In genomic region chr4:176436500-176436973, GRCh38 we compare ENCODE assay signal across 9 cellular contexts.
DNase-seq lines count a peak whose midpoint lies in the region; ATAC-seq and TF ChIP-seq lines count a peak whose summit lies in the region.
"Had no signal": no experiment of that assay in that cellular context is flagged by ENCODE, and none has a peak within 500 bp of the region (broad histone marks: within the 10 kb centered on the region; RNA-seq: fewer than 3 reads in every experiment).

No MANE protein-coding gene starts in this region.

- intact Hi-C loops in dorsolateral prefrontal cortex (cut with DNase I), result no loop called here
- intact Hi-C loops in right lobe of liver (cut with DNase I), result no loop called here

- H3K9me3 ChIP-seq in right lobe of liver, result no peaks in the 10 kb centered on the region

- H3K4me3 ChIP-seq in cardiac fibroblast (replicated peaks in 1 of 2; ENCODE audit: low read depth in 2 of 2, low read length in 2 of 2) (no peak overlapping the region), dorsolateral prefrontal cortex (no peak overlapping the region), right lobe of liver (no peak overlapping the region)

- DNase-seq in AG09319 (ENCODE audit: extremely low read depth, low read depth) (peak; percentile 28), HS-5 (ENCODE audit: low read depth) (peak; percentile 83), cardiac fibroblast (ENCODE audit: low read depth in 2 of 2) (peak; percentile 50 to 95), dorsolateral prefrontal cortex (no peak), right lobe of liver (no peak), HK-2 (ENCODE audit: unreplicated experiment) (no peak), NCI-H2171 (lab: John Stamatoyannopoulos, UW) (no peak)
- DNase-seq: NCI-H69 had no signal

- no peaks in the 10 kb centered on the region for H3K36me3 ChIP-seq in right lobe of liver

- WGBS in right lobe of liver (ENCODE audit: insufficient coverage, low coverage, low lambda C conversion rate, missing lambda C conversion rate), result 52% methylated on average over 3 of the region's 3 CpGs

- ATAC-seq in GM21528 (IDR thresholded peaks at IDR 0.05; ENCODE audit: low FRiP score, unreplicated experiment) (peak; percentile 58), right lobe of liver (no peak)

- H3K27me3 ChIP-seq in dorsolateral prefrontal cortex (no peaks in the 10 kb centered on the region), right lobe of liver (no peaks in the 10 kb centered on the region)

- TF ChIP-seq CTCF in AG09319 (IDR thresholded peaks at IDR 0.05; ENCODE audit: low read depth, low read length) (no peak), cardiac fibroblast (IDR thresholded peaks at IDR 0.05; ENCODE audit: low read depth, low read length) (no peak), dorsolateral prefrontal cortex (IDR thresholded peaks at IDR 0.05 in 54 of 56, conservative IDR thresholded peaks at IDR 0.05 in 2 of 56; ENCODE audit: low read depth in 1 of 56, partially characterized antibody in 56 of 56) (no peak), right lobe of liver (IDR thresholded peaks at IDR 0.05) (no peak)

- TF ChIP-seq POLR2A in right lobe of liver (IDR thresholded peaks at IDR 0.05), result no peak

- H3K4me1 ChIP-seq in right lobe of liver, result no peaks in the 10 kb centered on the region

- H3K27ac ChIP-seq in dorsolateral prefrontal cortex (no peak overlapping the region), right lobe of liver (no peak overlapping the region)

Comparison
In these comparisons a context has a peak if more than half of its experiments do, and no peak if none do; other contexts are left out.
1. DNase-seq: peak in AG09319 (single experiment), HS-5 (single experiment) and cardiac fibroblast (2 of 2); none in dorsolateral prefrontal cortex (0 of 10), right lobe of liver (0 of 3), HK-2 (single experiment) and NCI-H2171 (single experiment).